ENCODE assay signal across 8 cellular contexts in the genomic region with DNA sequence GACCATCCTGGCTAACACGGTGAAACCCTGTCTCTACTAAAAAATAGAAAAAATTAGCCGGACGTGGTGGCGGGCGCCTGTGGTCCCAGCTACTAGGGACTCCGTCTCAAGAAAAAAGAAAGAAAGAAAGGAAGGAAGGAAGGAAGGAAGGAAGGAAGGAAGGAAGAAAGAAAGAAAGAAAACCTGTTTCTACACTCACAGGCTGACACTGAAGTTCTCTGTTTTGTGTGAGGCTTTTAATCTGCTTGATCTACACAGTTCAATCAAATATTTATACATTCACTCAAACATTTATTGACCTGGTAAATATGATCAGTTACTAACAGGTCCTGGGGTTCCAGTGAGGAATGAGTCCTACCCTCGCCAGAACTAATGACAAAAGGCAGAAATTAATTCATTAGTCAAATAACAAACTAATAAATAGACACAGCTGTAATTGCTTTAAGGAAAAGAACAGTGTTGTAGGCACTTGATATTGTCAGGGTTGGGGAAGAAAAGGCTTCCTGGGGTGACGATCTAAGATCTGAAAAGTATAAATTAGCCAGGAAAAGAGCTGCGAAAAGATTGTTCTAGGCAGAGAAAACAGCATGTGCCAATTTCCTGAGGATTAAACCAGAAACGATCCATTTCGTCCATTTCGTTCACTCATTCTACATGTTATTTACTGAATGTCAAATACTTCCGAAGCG. TPM values are rescaled to one million over a fixed set of nuclear protein-coding genes. Genes with fewer than 3 reads are reported as not detected.
DNase-seq lines count a peak whose midpoint lies in the region; ATAC-seq and TF ChIP-seq lines count a peak whose summit lies in the region.

No MANE protein-coding gene starts in this region.

- H3K36me3 ChIP-seq in CD8-positive, alpha-beta memory T cell (ENCODE audit: insufficient read depth, low read length), result peaks cover 5% of the 10 kb centered on the region
- peaks cover 60% of the 10 kb centered on the region for H3K36me3 ChIP-seq in OCI-LY7 (ENCODE audit: insufficient read depth, low read length)
- no peaks in the 10 kb centered on the region for H3K36me3 ChIP-seq in endocrine pancreas (ENCODE audit: control insufficient read depth, insufficient read depth, low read length)
- H3K36me3 ChIP-seq in osteoblast (ENCODE audit: insufficient read depth, low read length), result peaks cover 7% of the 10 kb centered on the region

- H3K27ac ChIP-seq in CD8-positive, alpha-beta memory T cell (ENCODE audit: low read depth, low read length), result peak overlapping the region; percentile 89
- H3K27ac ChIP-seq in OCI-LY7 (ENCODE audit: low read depth, low read length, poor library complexity, severe bottlenecking), result peak overlapping the region; percentile 64
- H3K27ac ChIP-seq in osteoblast (ENCODE audit: low read depth, low read length), result peak overlapping the region; percentile 96

- no peaks in the 10 kb centered on the region for H3K9me3 ChIP-seq in CD8-positive, alpha-beta memory T cell (ENCODE audit: low read length)
- no peaks in the 10 kb centered on the region for H3K9me3 ChIP-seq in OCI-LY7 (ENCODE audit: low read length)
- no peaks in the 10 kb centered on the region for H3K9me3 ChIP-seq in endocrine pancreas (ENCODE audit: control insufficient read depth, low read length)
- no peaks in the 10 kb centered on the region for H3K9me3 ChIP-seq in osteoblast (ENCODE audit: low read depth, low read length)

- no peaks in the 10 kb centered on the region for H3K9me3 Mint-ChIP-seq in CD8-positive, alpha-beta memory T cell

- peak overlapping the region; percentile 95 to 100 (median 98) for H3K27ac Mint-ChIP-seq in CD8-positive, alpha-beta memory T cell

- peak overlapping the region; percentile 80 to 92 (median 87) for H3K4me3 Mint-ChIP-seq in CD8-positive, alpha-beta memory T cell

- H3K79me2 ChIP-seq in OCI-LY7 (ENCODE audit: insufficient read depth, low read depth, low read length) (peaks cover 81% of the 10 kb centered on the region), osteoblast (ENCODE audit: insufficient read depth, low read length) (peaks cover 74% of the 10 kb centered on the region)

- ATAC-seq in HG03378 (IDR thresholded peaks at IDR 0.05; ENCODE audit: unreplicated experiment) (no peak), GM18498 (IDR thresholded peaks at IDR 0.05; ENCODE audit: unreplicated experiment) (no peak), GM19328 (IDR thresholded peaks at IDR 0.05; ENCODE audit: unreplicated experiment) (no peak), GM18519 (IDR thresholded peaks at IDR 0.05; ENCODE audit: low FRiP score, unreplicated experiment) (no peak)

- H3K4me2 ChIP-seq in OCI-LY7 (ENCODE audit: low read length) (peak overlapping the region; percentile 92), osteoblast (ENCODE audit: insufficient read depth, low read length) (peak overlapping the region; percentile 95)

- peaks cover 0 to 16% (median 5%) of the 10 kb centered on the region in 3 donors for H3K36me3 Mint-ChIP-seq in CD8-positive, alpha-beta memory T cell

- peaks cover 53% of the 10 kb centered on the region for H3K4me1 ChIP-seq in CD8-positive, alpha-beta memory T cell (ENCODE audit: insufficient read depth, low read length)
- H3K4me1 ChIP-seq in OCI-LY7 (ENCODE audit: insufficient read depth, low read length, poor library complexity, severe bottlenecking) (peaks cover 38% of the 10 kb centered on the region), endocrine pancreas (ENCODE audit: control insufficient read depth, insufficient read depth, low read length) (peaks cover 4% of the 10 kb centered on the region), osteoblast (ENCODE audit: insufficient read depth, low read length) (peaks cover 41% of the 10 kb centered on the region)

- no peaks in the 10 kb centered on the region for H3K27me3 ChIP-seq in CD8-positive, alpha-beta memory T cell (ENCODE audit: insufficient read depth, low read length, poor library complexity, severe bottlenecking)
- H3K27me3 ChIP-seq in endocrine pancreas (ENCODE audit: control insufficient read depth, insufficient read depth, low read length) (no peaks in the 10 kb centered on the region), osteoblast (ENCODE audit: insufficient read depth, low read length) (no peaks in the 10 kb centered on the region)

- POLR2A ChIA-PET in CD8-positive, alpha-beta memory T cell (lab: Charles Lee), result interaction anchor here (0.7 to 1.4 kb wide), 6 partner anchors 20 to 155 kb away, joined by 3 to 11 read pairs (median 6); partner anchors contain the start of genes HDGFL2, MPND and YJU2
- POLR2A ChIA-PET in OCI-LY7 (lab: Charles Lee), result interaction anchor here (0.7 to 1.0 kb wide), 5 partner anchors 8 to 72 kb away, joined by 3 to 4 read pairs (median 3); partner anchors contain the start of gene HDGFL2

- H3K27me3 Mint-ChIP-seq in CD8-positive, alpha-beta memory T cell, result no peaks in the 10 kb centered on the region

- peak in 1 of 5 donors; percentile 10 for DNase-seq in CD8-positive, alpha-beta memory T cell
- DNase-seq in OCI-LY7 (ENCODE audit: low spot score) (peak; percentile 7), osteoblast (ENCODE audit: insufficient read length, low spot score, missing footprints) (peak; percentile 88)

- peak overlapping the region; percentile 47 for H3K9ac ChIP-seq in endocrine pancreas (ENCODE audit: control insufficient read depth, insufficient read depth, low read length)

- H3K4me1 Mint-ChIP-seq in CD8-positive, alpha-beta memory T cell, result peaks cover 49 to 69% (median 64%) of the 10 kb centered on the region in 3 donors

- TF ChIP-seq CTCF in OCI-LY7 (conservative IDR thresholded peaks at IDR 0.05; ENCODE audit: low read length), result no peak
- TF ChIP-seq CTCF in osteoblast (IDR thresholded peaks at IDR 0.05; ENCODE audit: extremely low read depth, low read depth, low read length), result no peak

- no peaks in the 10 kb centered on the region for H3K9me2 ChIP-seq in OCI-LY7 (ENCODE audit: insufficient read depth, low read length)

- intact Hi-C loops in OCI-LY7 (cut with micrococcal nuclease; ENCODE audit: unreplicated experiment), result loop anchor here (2.0 to 10.0 kb wide), 3 partner anchors 59 to 393 kb away; partner anchors contain the start of genes FEM1A, HDGFL2 and MPND

- H2AFZ ChIP-seq in OCI-LY7 (ENCODE audit: low read length) (peak overlapping the region; percentile 49; the same call in 1 of the 2 replicates), osteoblast (ENCODE audit: low read length) (peak overlapping the region; percentile 83)

- CTCF ChIA-PET in CD8-positive, alpha-beta memory T cell (lab: Charles Lee), result interaction anchor here (0.8 to 2.9 kb wide), 8 partner anchors 11 to 134 kb away, joined by 3 to 18 read pairs (median 8); partner anchors contain the start of genes MPND and STAP2
- CTCF ChIA-PET in OCI-LY7 (lab: Charles Lee; ENCODE audit: unreplicated experiment), result interaction anchor here (1.0 kb wide), 1 partner anchor 59 kb away, joined by 3 read pairs; no protein-coding TSS in a partner anchor

- TSS peak; percentile 76 for BruUV-seq in OCI-LY7 (replicated peaks; lab: Mats Ljungman, UMichigan)

- peak overlapping the region; percentile 60 for H3K4me3 ChIP-seq in CD8-positive, alpha-beta memory T cell (ENCODE audit: low read length)
- H3K4me3 ChIP-seq in OCI-LY7 (ENCODE audit: low read depth, low read length, poor library complexity, severe bottlenecking), result peak overlapping the region; percentile 68
- H3K4me3 ChIP-seq in endocrine pancreas (ENCODE audit: control insufficient read depth, insufficient read depth, low read length), result peak overlapping the region; percentile 81
- H3K4me3 ChIP-seq in osteoblast (ENCODE audit: insufficient read depth, low read length), result peak overlapping the region; percentile 86

- peaks cover 31% of the 10 kb centered on the region for H4K20me1 ChIP-seq in OCI-LY7 (ENCODE audit: insufficient read depth, low read length)
- H4K20me1 ChIP-seq in osteoblast (ENCODE audit: insufficient read depth, low read length), result peaks cover 28% of the 10 kb centered on the region

RNA-seq across cellular contexts. Expression of gene CHAF1A, which starts 0.8 kb away (rescaled TPM):
- 10 to 100 TPM; 65.2 to 69.5 TPM for total RNA-seq in CD8-positive, alpha-beta memory T cell
- 5.8 TPM for polyA plus RNA-seq in CD8-positive, alpha-beta memory T cell
- total RNA-seq in OCI-LY7 (2014; rRNA removed; shearing (Covaris generic)), result 107 and 108 TPM in 2 replicates
- total RNA-seq in OCI-LY7 (2022) (119 and 128 TPM in 2 replicates), osteoblast (3.6 and 5.6 TPM in 2 replicates)

RNA-seq across cellular contexts. Expression of gene SH3GL1, which starts 1.3 kb away (rescaled TPM):
- 10 to 100 TPM; 39.8 to 41.2 TPM for total RNA-seq in CD8-positive, alpha-beta memory T cell
- polyA plus RNA-seq in CD8-positive, alpha-beta memory T cell, result 24.7 TPM
- 24.3 and 33.2 TPM in 2 replicates for total RNA-seq in OCI-LY7 (2014; rRNA removed; shearing (Covaris generic))
- total RNA-seq in OCI-LY7 (2022) (38.9 and 39.0 TPM in 2 replicates), osteoblast (83.2 and 84.9 TPM in 2 replicates)

RNA-seq across cellular contexts. Expression of gene UBXN6, which starts 56.0 kb away (rescaled TPM):
- 10 to 100 TPM; 56.6 to 60.0 TPM for total RNA-seq in CD8-positive, alpha-beta memory T cell
- polyA plus RNA-seq in CD8-positive, alpha-beta memory T cell, result 5.2 TPM
- 42.3 and 43.5 TPM in 2 replicates for total RNA-seq in OCI-LY7 (2014; rRNA removed; shearing (Covaris generic))
- total RNA-seq in OCI-LY7 (2022) (51.9 and 57.0 TPM in 2 replicates), osteoblast (120 and 136 TPM in 2 replicates)

RNA-seq across cellular contexts. Expression of gene MPND, which starts 58.3 kb away (rescaled TPM):
- total RNA-seq in CD8-positive, alpha-beta memory T cell, result 10 to 100 TPM; 17.0 to 18.3 TPM
- 8.4 TPM for polyA plus RNA-seq in CD8-positive, alpha-beta memory T cell
- 6.7 and 7.2 TPM in 2 replicates for total RNA-seq in OCI-LY7 (2014; rRNA removed; shearing (Covaris generic))
- total RNA-seq in OCI-LY7 (2022), result 19.1 and 19.5 TPM in 2 replicates
- total RNA-seq in osteoblast, result 6.8 and 6.9 TPM in 2 replicates

Comparison
In these comparisons a context has a peak if more than half of its experiments do, and no peak if none do; other contexts are left out.
1. RNA of gene CHAF1A, which starts 0.8 kb away (total RNA-seq): 107 to 128 TPM in OCI-LY7 and 65.2 to 69.5 TPM in CD8-positive, alpha-beta memory T cell; 3.6 to 5.6 TPM in osteoblast; every median in the first group is over 10 times any median in the second.
2. Peak in every context shown above with its lines, with median percentiles within 50 percentile points of each other: H3K27ac ChIP-seq and H3K4me3 ChIP-seq.